ENCODE assay signal across 13 cellular contexts in genomic region chr5:80466669-80467485, GRCh38. TPM values are rescaled to one million over a fixed set of nuclear protein-coding genes. Genes with fewer than 3 reads are reported as not detected.
DNase-seq lines count a peak whose midpoint lies in the region; ATAC-seq and TF ChIP-seq lines count a peak whose summit lies in the region.
"Had no signal": no experiment of that assay in that cellular context is flagged by ENCODE, and none has a peak within 500 bp of the region (broad histone marks: within the 10 kb centered on the region; RNA-seq: fewer than 3 reads in every experiment).

No MANE protein-coding gene starts in this region.

- POLR2A ChIA-PET in HCT116 (lab: Charles Lee) (no interaction called here), RWPE1 (lab: Yijun Ruan, JAX; ENCODE audit: low non-redundant PET) (no interaction called here)

- no peaks in the 10 kb centered on the region for H3K27me3 Mint-ChIP-seq in progenitor cell of endocrine pancreas

- no peak overlapping the region for H3K4me2 ChIP-seq in HCT116 (ENCODE audit: low read length)
- H3K4me2 ChIP-seq in fibroblast of lung (ENCODE audit: extremely low read depth, insufficient read depth, low read length), result no peak overlapping the region

- TF ChIP-seq RAD21 in HCT116 (IDR thresholded peaks at IDR 0.05; ENCODE audit: low read depth), result no peak

- ATAC-seq in HCT116, result no peak
- no peak for ATAC-seq in GM18511 (IDR thresholded peaks at IDR 0.05; ENCODE audit: unreplicated experiment)
- no peak for ATAC-seq in GM21526 (IDR thresholded peaks at IDR 0.05; ENCODE audit: low FRiP score, unreplicated experiment)

- H3K4me3 Mint-ChIP-seq in progenitor cell of endocrine pancreas (ENCODE audit: low read depth), result no peak overlapping the region

- WGBS in sigmoid colon, 2 donors, result 72 to 77% methylated on average over 4 of the region's 4 CpGs

- H3K9me3 Mint-ChIP-seq in progenitor cell of endocrine pancreas (ENCODE audit: low read depth), result peaks cover 36% of the 10 kb centered on the region

- H4K20me1 ChIP-seq in HCT116 (ENCODE audit: insufficient read depth) (no peaks in the 10 kb centered on the region), fibroblast of lung (ENCODE audit: control insufficient read depth, extremely low read depth, insufficient read depth, low read length) (no peaks in the 10 kb centered on the region)

- H3K36me3 Mint-ChIP-seq in progenitor cell of endocrine pancreas (ENCODE audit: insufficient read depth), result peaks cover 80% of the 10 kb centered on the region

- H3K4me3 ChIP-seq in HCT116 (replicated peaks in 1 of 2; ENCODE audit: low read depth in 1 of 2, low read length in 2 of 2), result no peak overlapping the region
- no peak overlapping the region for H3K4me3 ChIP-seq in fibroblast of lung (replicated peaks in 1 of 4; ENCODE audit: control extremely low read depth in 1 of 4, insufficient read depth in 1 of 4, low read depth in 3 of 4, low read length in 4 of 4)
- no peak overlapping the region for H3K4me3 ChIP-seq in sigmoid colon

- H3K27ac ChIP-seq in HCT116 (ENCODE audit: low read depth, low read length), result peak overlapping the region; percentile 2
- no peak overlapping the region for H3K27ac ChIP-seq in RWPE1
- no peak overlapping the region for H3K27ac ChIP-seq in fibroblast of lung (ENCODE audit: insufficient read depth, low read length)
- no peak overlapping the region for H3K27ac ChIP-seq in sigmoid colon

- H3K9me3 ChIP-seq in HCT116 (ENCODE audit: control insufficient read depth in 1 of 2, insufficient read depth in 1 of 2, low read depth in 1 of 2, low read length in 2 of 2), result no peaks in the 10 kb centered on the region
- H3K9me3 ChIP-seq in fibroblast of lung (ENCODE audit: control insufficient read depth, insufficient read depth, low read depth, low read length), result no peaks in the 10 kb centered on the region
- peaks cover 4 to 10% (median 6%) of the 10 kb centered on the region in 4 donors for H3K9me3 ChIP-seq in sigmoid colon

- H3K4me1 Mint-ChIP-seq in progenitor cell of endocrine pancreas (ENCODE audit: low read depth), result no peaks in the 10 kb centered on the region

- H3K4me1 ChIP-seq in HCT116 (ENCODE audit: control insufficient read depth in 1 of 2, insufficient read depth in 2 of 2, low read length in 2 of 2), result peaks cover 0 to 9% of the 10 kb centered on the region in 2 experiments; a peak in 2 of 4 replicates
- H3K4me1 ChIP-seq in fibroblast of lung (ENCODE audit: control insufficient read depth, extremely low read depth, insufficient read depth, low read length), result no peaks in the 10 kb centered on the region
- no peaks in the 10 kb centered on the region for H3K4me1 ChIP-seq in sigmoid colon

- H2AFZ ChIP-seq in HCT116 (ENCODE audit: low read depth, low read length, poor library complexity, severe bottlenecking) (no peak overlapping the region), fibroblast of lung (ENCODE audit: low read length) (no peak overlapping the region)

- TF ChIP-seq POLR2A in HCT116 (IDR thresholded peaks at IDR 0.05; ENCODE audit: borderline replicate concordance, extremely low read depth, insufficient read depth, insufficient read length) (no peak), sigmoid colon (IDR thresholded peaks at IDR 0.05) (no peak)

- H3K27me3 ChIP-seq in HCT116 (ENCODE audit: insufficient read depth, low read length), result no peaks in the 10 kb centered on the region
- no peaks in the 10 kb centered on the region for H3K27me3 ChIP-seq in fibroblast of lung (ENCODE audit: control insufficient read depth, insufficient read depth, low read length)
- H3K27me3 ChIP-seq in sigmoid colon, result no peaks in the 10 kb centered on the region

- DNase-seq in HCT116 (ENCODE audit: low read depth, low spot score), result no peak
- peak; percentile 71 for DNase-seq in RWPE1 (ENCODE audit: low spot score)
- DNase-seq in fibroblast of lung (ENCODE audit: low read depth in 2 of 2), result peak; percentile 46 to 80
- no peak for DNase-seq in progenitor cell of endocrine pancreas (ENCODE audit: low spot score, unreplicated experiment)
- no peak for DNase-seq in sigmoid colon
- DNase-seq: caudate nucleus; DMS 273 treated with DMSO at 0.1 percent for 48 hours; NCI-H1048; NCI-H774; stimulated activated naive CD4-positive, alpha-beta T cell; T1000 had no signal

- no TSS peak for BruUV-seq in HCT116 (replicated peaks; lab: Mats Ljungman, UMichigan)

- no peaks in the 10 kb centered on the region for H3K9me2 ChIP-seq in HCT116 (ENCODE audit: insufficient read depth)

- H3K27ac Mint-ChIP-seq in progenitor cell of endocrine pancreas, result peak overlapping the region; percentile 67

- H3K36me3 ChIP-seq in HCT116 (ENCODE audit: control insufficient read depth in 1 of 2, insufficient read depth in 2 of 2, low read length in 2 of 2) (peaks cover 4 to 21% of the 10 kb centered on the region in 2 experiments; a peak in 2 of 4 replicates), fibroblast of lung (ENCODE audit: control insufficient read depth, insufficient read depth, low read length) (no peaks in the 10 kb centered on the region), sigmoid colon (peaks cover 3 to 75% (median 19%) of the 10 kb centered on the region in 4 donors)

- RAD21 ChIA-PET in HCT116 (lab: Charles Lee; ENCODE audit: low non-redundant PET in 1 of 2, low total read pairs in 2 of 2, uncharacterized antibody in 2 of 2, unreplicated experiment in 2 of 2), result no interaction called here

- no peak for TF ChIP-seq EP300 in sigmoid colon (IDR thresholded peaks at IDR 0.05)

- no peaks in the 10 kb centered on the region for H3K79me2 ChIP-seq in HCT116 (ENCODE audit: insufficient read depth, low read length)
- H3K79me2 ChIP-seq in fibroblast of lung (ENCODE audit: control insufficient read depth, insufficient read depth, low read length), result no peaks in the 10 kb centered on the region

- TF ChIP-seq CTCF in HCT116 (IDR thresholded peaks at IDR 0.05 in 2 of 3, conservative IDR thresholded peaks at IDR 0.05 in 1 of 3; ENCODE audit: borderline replicate concordance in 1 of 3, insufficient read depth in 1 of 3, low read depth in 2 of 3, low read length in 2 of 3) (no peak), RWPE1 (conservative IDR thresholded peaks at IDR 0.05; ENCODE audit: low read depth) (no peak), fibroblast of lung (conservative IDR thresholded peaks at IDR 0.05 in 1 of 2, IDR thresholded peaks at IDR 0.05 in 1 of 2; ENCODE audit: low read depth in 1 of 2, low read length in 2 of 2) (no peak), progenitor cell of endocrine pancreas (IDR thresholded peaks at IDR 0.05; ENCODE audit: unreplicated experiment) (no peak), sigmoid colon (IDR thresholded peaks at IDR 0.05) (no peak)

- intact Hi-C loops in HCT116 (cut with micrococcal nuclease), result no loop called here
- intact Hi-C loops in sigmoid colon (cut with DNase I), result no loop called here

- CTCF ChIA-PET in HCT116 (lab: Charles Lee) (interaction anchor here (0.8 to 1.3 kb wide), 2 partner anchors 13 to 14 kb away, joined by 3 to 6 read pairs; no protein-coding TSS in a partner anchor), RWPE1 (lab: Yijun Ruan, JAX) (interaction anchor here (0.6 to 1.7 kb wide), 5 partner anchors 14 to 728 kb away, joined by 3 to 10 read pairs (median 4); partner anchors contain the start of gene FAM151B)

- H3K9ac ChIP-seq in HCT116 (ENCODE audit: low read length) (no peak overlapping the region), fibroblast of lung (ENCODE audit: insufficient read depth, low read length) (no peak overlapping the region)

TF ChIP-seq in HCT116, 20 proteins besides CTCF, POLR2A, EP300 and RAD21:
- TF ChIP-seq CEBPB (IDR thresholded peaks at IDR 0.05; ENCODE audit: low read depth) (peak; percentile 28; the same call in 1 of the 2 replicates), POLR2AphosphoS5 (IDR thresholded peaks at IDR 0.05; ENCODE audit: low read depth, low read length) (no peak), SRF (IDR thresholded peaks at IDR 0.05; ENCODE audit: low read depth) (peak; percentile 64)

RNA-seq across cellular contexts. Expression of gene FAM151B, which starts 21.0 kb away (rescaled TPM):
- total RNA-seq in HCT116 (2021; ENCODE audit: unreplicated experiment) (1.2 TPM), fibroblast of lung (3.9 and 4.8 TPM in 2 replicates), progenitor cell of endocrine pancreas (1.5 and 2.7 TPM in 2 replicates), sigmoid colon (1 to 10 TPM; 1.6 to 3.3 (median 2.9) TPM)
- polyA plus RNA-seq in HCT116 (2012), result 0.25 and 0.35 TPM in 2 replicates
- polyA plus RNA-seq in fibroblast of lung (3.0 and 4.9 TPM in 2 replicates), sigmoid colon (1 to 10 TPM in 1 of 3 donors, under 1 TPM in 2; 0.46 to 1.2 (median 0.60) TPM)
- polyA plus RNA-seq in fibroblast of lung (2012), result 1.8 and 3.5 TPM in 2 replicates
- 1.7 TPM in 1 of 2 replicates, not detected in the other for polyA minus RNA-seq in fibroblast of lung (ENCODE audit: low replicate concordance)

RNA-seq across cellular contexts. Expression of gene ZFYVE16, which starts 59.0 kb away (rescaled TPM):
- total RNA-seq in HCT116 (2021; ENCODE audit: unreplicated experiment), result 24.2 TPM
- 3.3 and 6.6 TPM in 2 replicates for polyA plus RNA-seq in HCT116 (2012)
- 34.2 and 37.0 TPM in 2 replicates for total RNA-seq in fibroblast of lung
- 9.8 and 12.9 TPM in 2 replicates for polyA plus RNA-seq in fibroblast of lung
- polyA plus RNA-seq in fibroblast of lung (2012), result 7.7 and 11.6 TPM in 2 replicates
- 1.3 and 6.0 TPM in 2 replicates for polyA minus RNA-seq in fibroblast of lung (ENCODE audit: low replicate concordance)
- total RNA-seq in progenitor cell of endocrine pancreas, result 74.4 and 82.3 TPM in 2 replicates
- 10 to 100 TPM; 29.6 to 43.2 (median 34.4) TPM for total RNA-seq in sigmoid colon
- 10 to 100 TPM in 1 of 3 donors, 1 to 10 TPM in 2; 8.6 to 20.4 (median 9.1) TPM for polyA plus RNA-seq in sigmoid colon

Comparison
In these comparisons a context has a peak if more than half of its experiments do, and no peak if none do; other contexts are left out.
1. DNase-seq: peak in RWPE1 (single experiment) and fibroblast of lung (2 of 2); none in HCT116 (single experiment), progenitor cell of endocrine pancreas (single experiment) and sigmoid colon (single experiment).